In genomic region chr7:122448893-122449589, GRCh38 we compare ENCODE assay signal across 27 cellular contexts.
"Had no signal": no experiment of that assay in that cellular context is flagged by ENCODE, and none has a peak within 500 bp of the region (broad histone marks: within the 10 kb centered on the region; RNA-seq: fewer than 3 reads in every experiment).

No MANE protein-coding gene starts in this region.

- DNase-seq: islet precursor cell; left ventricle myocardium inferior; midbrain; mucosa of descending colon; naive thymus-derived CD4-positive, alpha-beta T cell; nucleus accumbens; pancreas; posterior cingulate gyrus; retina; right cardiac atrium; stimulated activated CD4-positive, alpha-beta T cell treated with anti-CD3 and anti-CD28 coated beads, Interleukin-12 subunit alpha, Interleukin-12 subunit beta, amount 100 ng/mL, for 4 hours; stimulated activated CD4-positive, alpha-beta T cell treated with anti-CD3 and anti-CD28 coated beads, Interleukin-15, amount 100 ng/mL, for 24 hours; stimulated activated CD4-positive, alpha-beta T cell treated with anti-CD3 and anti-CD28 coated beads, Interleukin-2, amount 100 ng/mL, for 24 hours; stimulated activated CD4-positive, alpha-beta T cell treated with anti-CD3 and anti-CD28 coated beads, Interleukin-4, amount 100 ng/mL, for 1 hour; stimulated activated naive B cell treated with anti-CD40 and anti-IgM and Interleukin-4, amounts not matched to agents 10 μg/mL and 1 μg/mL and 100 μg/mL, for 72 hours; stimulated activated naive CD8-positive, alpha-beta T cell treated with anti-CD3 and anti-CD28 coated beads, Interleukin-15, Interleukin-2, amounts not matched to agents 100 U/mL and 50 U/mL, for 24 hours; stomach; testis; thyroid gland; transverse colon; upper lobe of left lung had no signal

- H3K36me3 Mint-ChIP-seq: naive thymus-derived CD4-positive, alpha-beta T cell; natural killer cell treated with Interleukin-12 subunit alpha and Interleukin-12 subunit beta and Interleukin-15 and Interleukin-18, amount 100 ng/mL, for 72 hours; stimulated activated naive B cell treated with anti-CD40 and anti-IgM and Interleukin-4, amounts not matched to agents 10 μg/mL and 1 μg/mL and 100 μg/mL, for 72 hours had no signal

- H3K27me3 Mint-ChIP-seq: naive thymus-derived CD4-positive, alpha-beta T cell; natural killer cell treated with Interleukin-12 subunit alpha and Interleukin-12 subunit beta and Interleukin-15 and Interleukin-18, amount 100 ng/mL, for 72 hours; stimulated activated naive B cell treated with anti-CD40 and anti-IgM and Interleukin-4, amounts not matched to agents 10 μg/mL and 1 μg/mL and 100 μg/mL, for 72 hours had no signal

- H3K9me3 ChIP-seq: left ventricle myocardium inferior, mucosa of descending colon, pancreas, prostate gland, stomach, testis, thyroid gland, transverse colon, upper lobe of left lung, vagina had no signal

- H3K4me1 ChIP-seq: left ventricle myocardium inferior, pancreas, prostate gland, stomach, testis, thyroid gland, transverse colon, upper lobe of left lung, vagina had no signal

- H3K27ac ChIP-seq: left ventricle myocardium inferior, pancreas, prostate gland, skin epidermis, stomach, testis, thyroid gland, transverse colon, upper lobe of left lung, vagina had no signal

- H3K27ac Mint-ChIP-seq: naive thymus-derived CD4-positive, alpha-beta T cell; natural killer cell treated with Interleukin-12 subunit alpha and Interleukin-12 subunit beta and Interleukin-15 and Interleukin-18, amount 100 ng/mL, for 72 hours; stimulated activated naive B cell treated with anti-CD40 and anti-IgM and Interleukin-4, amounts not matched to agents 10 μg/mL and 1 μg/mL and 100 μg/mL, for 72 hours had no signal

- H3K4me3 Mint-ChIP-seq: naive thymus-derived CD4-positive, alpha-beta T cell; natural killer cell treated with Interleukin-12 subunit alpha and Interleukin-12 subunit beta and Interleukin-15 and Interleukin-18, amount 100 ng/mL, for 72 hours; stimulated activated naive B cell treated with anti-CD40 and anti-IgM and Interleukin-4, amounts not matched to agents 10 μg/mL and 1 μg/mL and 100 μg/mL, for 72 hours had no signal

- H3K4me1 Mint-ChIP-seq: naive thymus-derived CD4-positive, alpha-beta T cell; stimulated activated naive B cell treated with anti-CD40 and anti-IgM and Interleukin-4, amounts not matched to agents 10 μg/mL and 1 μg/mL and 100 μg/mL, for 72 hours had no signal

- H3K27me3 ChIP-seq: pancreas, stomach, testis, thyroid gland, transverse colon, upper lobe of left lung, vagina had no signal

- H3K36me3 ChIP-seq: prostate gland, thyroid gland, transverse colon, vagina had no signal

- ATAC-seq: mucosa of descending colon; naive thymus-derived CD4-positive, alpha-beta T cell; natural killer cell treated with Interleukin-12 subunit alpha and Interleukin-12 subunit beta and Interleukin-15 and Interleukin-18, amount 100 ng/mL, for 72 hours; pancreas; right cardiac atrium; sciatic nerve; stimulated activated naive B cell treated with anti-CD40 and anti-IgM and Interleukin-4, amounts not matched to agents 10 μg/mL and 1 μg/mL and 100 μg/mL, for 72 hours; stimulated activated naive CD8-positive, alpha-beta T cell treated with anti-CD3 and anti-CD28 coated beads, Interleukin-15, Interleukin-2, amounts not matched to agents 100 U/mL and 50 U/mL, for 24 hours had no signal

- H3K4me3 ChIP-seq: left ventricle myocardium inferior, lung, mucosa of descending colon, pancreas, prostate gland, skin epidermis, stomach, testis, thyroid gland, transverse colon, upper lobe of left lung, vagina had no signal
